In the genomic region with DNA sequence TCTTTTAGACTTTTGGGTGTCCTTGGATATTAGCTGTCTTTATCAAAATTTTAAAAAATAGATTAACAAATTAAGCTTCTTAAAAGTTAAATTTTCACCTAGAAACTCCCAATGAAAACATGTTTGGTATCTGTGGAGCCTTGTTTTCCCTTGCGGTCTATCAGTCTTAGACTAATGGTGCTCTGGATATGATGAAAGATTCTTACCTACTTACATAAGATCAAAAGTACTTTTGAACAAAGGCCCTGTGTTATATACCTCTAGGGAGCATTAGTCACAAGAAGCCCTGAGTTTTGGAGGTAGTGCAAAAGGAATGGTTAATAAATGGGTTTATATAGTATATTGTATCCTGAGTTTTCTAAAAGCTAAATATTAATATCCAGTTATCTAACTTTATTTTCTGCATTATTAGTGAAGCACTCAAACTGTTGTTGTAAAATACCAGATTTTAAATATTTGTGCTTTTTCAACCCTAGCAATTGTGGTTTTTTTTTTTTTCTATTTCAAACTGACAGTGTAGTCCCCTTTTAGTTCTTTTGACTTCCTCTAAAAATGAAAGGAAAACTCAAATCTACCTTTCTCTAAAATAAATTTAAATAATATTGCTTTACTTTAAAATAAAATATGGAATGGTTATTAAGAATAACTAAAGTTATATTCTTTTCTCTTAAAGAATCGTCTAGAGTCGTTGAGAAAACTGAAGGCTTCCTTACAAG, we compare ENCODE assay signal across 13 cellular contexts. TPM values are rescaled to one million over a fixed set of nuclear protein-coding genes. Genes with fewer than 3 reads are reported as not detected.
DNase-seq lines count a peak whose midpoint lies in the region; ATAC-seq and TF ChIP-seq lines count a peak whose summit lies in the region.
"Had no signal": no experiment of that assay in that cellular context is flagged by ENCODE, and none has a peak within 500 bp of the region (broad histone marks: within the 10 kb centered on the region; RNA-seq: fewer than 3 reads in every experiment).

No MANE protein-coding gene starts in this region.

- H3K27ac ChIP-seq in CD4-positive, alpha-beta T cell (ENCODE audit: low read depth, low read length): peak overlapping the region; percentile 47
- H3K27ac ChIP-seq in neutrophil (peak overlapping the region; percentile 31), MM.1S (ENCODE audit: low read length) (no peak overlapping the region)

- H3K27me3 Mint-ChIP-seq in CD4-positive, alpha-beta T cell: no peaks in the 10 kb centered on the region
- H3K27me3 Mint-ChIP-seq in activated naive CD8-positive, alpha-beta T cell treated with anti-CD3 and anti-CD28 coated beads, Interleukin-2, amount 50 U/mL, for 24 hours: no peaks in the 10 kb centered on the region

- H3K27ac Mint-ChIP-seq in CD4-positive, alpha-beta T cell: peak overlapping the region; percentile 89
- peak overlapping the region; percentile 90 for H3K27ac Mint-ChIP-seq in activated naive CD8-positive, alpha-beta T cell treated with anti-CD3 and anti-CD28 coated beads, Interleukin-2, amount 50 U/mL, for 24 hours
- H3K27ac Mint-ChIP-seq: nephron had no signal

- POLR2A ChIA-PET in CD4-positive, alpha-beta T cell (lab: Charles Lee): interaction anchor here (0.6 to 6.6 kb wide), 11 partner anchors 9 to 657 kb away, joined by 3 to 87 read pairs (median 4); a partner anchor contains a TSS

- H4K20me1 ChIP-seq in MM.1S (ENCODE audit: insufficient read depth, low read length): no peaks in the 10 kb centered on the region

- H3K9ac ChIP-seq in MM.1S (ENCODE audit: low read length): no peak overlapping the region

- no peaks in the 10 kb centered on the region for H3K9me2 ChIP-seq in MM.1S (replicated peaks; ENCODE audit: insufficient read depth, low read length)

- peaks cover 52% of the 10 kb centered on the region for H3K4me1 Mint-ChIP-seq in CD4-positive, alpha-beta T cell (ENCODE audit: low read depth)
- peaks cover 62% of the 10 kb centered on the region for H3K4me1 Mint-ChIP-seq in activated naive CD8-positive, alpha-beta T cell treated with anti-CD3 and anti-CD28 coated beads, Interleukin-2, amount 50 U/mL, for 24 hours
- H3K4me1 Mint-ChIP-seq: nephron had no signal

- H3K4me3 Mint-ChIP-seq in CD4-positive, alpha-beta T cell: peak overlapping the region; percentile 78
- H3K4me3 Mint-ChIP-seq in activated naive CD8-positive, alpha-beta T cell treated with anti-CD3 and anti-CD28 coated beads, Interleukin-2, amount 50 U/mL, for 24 hours: peak overlapping the region; percentile 60
- H3K4me3 Mint-ChIP-seq: nephron had no signal

- no peaks in the 10 kb centered on the region for H3K27me3 ChIP-seq in CD4-positive, alpha-beta T cell (ENCODE audit: control insufficient read depth, insufficient read depth, low read length)
- no peaks in the 10 kb centered on the region for H3K27me3 ChIP-seq in neutrophil
- no peaks in the 10 kb centered on the region for H3K27me3 ChIP-seq in MM.1S (replicated peaks; ENCODE audit: insufficient read depth, low read length)
- H3K27me3 ChIP-seq: heart right ventricle had no signal

- H3K4me3 ChIP-seq in Jurkat, Clone E6-1 (ENCODE audit: low read length): no peak overlapping the region
- H3K4me3 ChIP-seq in neutrophil (ENCODE audit: low read depth in 1 of 2, low read length in 1 of 2) (no peak overlapping the region), MM.1S (ENCODE audit: low read length) (no peak overlapping the region)

- H3K36me3 ChIP-seq in neutrophil (peaks cover 7% of the 10 kb centered on the region), MM.1S (replicated peaks; ENCODE audit: insufficient read depth, low read length) (peaks cover 24% of the 10 kb centered on the region)

- CTCF ChIA-PET in CD4-positive, alpha-beta T cell (lab: Charles Lee): interaction anchor here (0.8 to 1.5 kb wide), 3 partner anchors 12 to 68 kb away, joined by 3 to 6 read pairs (median 4); a partner anchor contains a TSS

- H3K9me3 Mint-ChIP-seq in CD4-positive, alpha-beta T cell: no peaks in the 10 kb centered on the region
- no peaks in the 10 kb centered on the region for H3K9me3 Mint-ChIP-seq in activated naive CD8-positive, alpha-beta T cell treated with anti-CD3 and anti-CD28 coated beads, Interleukin-2, amount 50 U/mL, for 24 hours
- H3K9me3 Mint-ChIP-seq: nephron had no signal

- TF ChIP-seq CTCF in CD4-positive, alpha-beta T cell (IDR thresholded peaks at IDR 0.05): no peak
- TF ChIP-seq CTCF in neutrophil (IDR thresholded peaks at IDR 0.05) (no peak), MM.1S (IDR thresholded peaks at IDR 0.05; ENCODE audit: low read length) (no peak)

- intact Hi-C loops in CD4-positive, alpha-beta T cell (cut with DNase I, micrococcal nuclease): loop anchor here (2.0 to 5.0 kb wide), 3 partner anchors 15 to 69 kb away; no protein-coding TSS in a partner anchor

- H3K4me1 ChIP-seq in neutrophil (ENCODE audit: control insufficient read depth in 1 of 2, insufficient read depth in 1 of 2, low read depth in 1 of 2, low read length in 1 of 2): no peaks in the 10 kb centered on the region
- H3K4me1 ChIP-seq in MM.1S (ENCODE audit: low read length): no peaks in the 10 kb centered on the region

- no peaks in the 10 kb centered on the region for H3K36me3 Mint-ChIP-seq in CD4-positive, alpha-beta T cell (ENCODE audit: low read depth)
- H3K36me3 Mint-ChIP-seq in activated naive CD8-positive, alpha-beta T cell treated with anti-CD3 and anti-CD28 coated beads, Interleukin-2, amount 50 U/mL, for 24 hours (ENCODE audit: low read depth): peaks cover 79% of the 10 kb centered on the region

- no peak overlapping the region for H2AFZ ChIP-seq in MM.1S (ENCODE audit: low read length)

- H3F3A ChIP-seq in MM.1S (ENCODE audit: insufficient read depth, low read length): no peaks in the 10 kb centered on the region

- no peak overlapping the region for H3K4me2 ChIP-seq in MM.1S (ENCODE audit: low read depth, low read length)

- H3K79me2 ChIP-seq in MM.1S (ENCODE audit: low read length): no peaks in the 10 kb centered on the region

- DNase-seq in CD4-positive, alpha-beta T cell: no peak
- peak; percentile 37 for DNase-seq in Jurkat, Clone E6-1 (ENCODE audit: low read depth, low spot score)
- no peak for DNase-seq in activated naive CD8-positive, alpha-beta T cell treated with anti-CD3 and anti-CD28 coated beads, Interleukin-2, amount 50 U/mL, for 24 hours
- DNase-seq in glomerular visceral epithelial cell (ENCODE audit: extremely low spot score) (no peak), MM.1S (no peak), NCI-H510A (lab: John Stamatoyannopoulos, UW) (no peak)
- DNase-seq: activated CD4-positive, alpha-beta T cell treated with anti-CD3 and anti-CD28 coated beads, Interleukin-2, amount 50 U/mL, for 4 hours; DMS 273 treated with DMSO at 0.1 percent for 48 hours; heart right ventricle; NCI-H1105 had no signal

- H3K9me3 ChIP-seq in CD4-positive, alpha-beta T cell (ENCODE audit: control insufficient read depth, low read length): no peaks in the 10 kb centered on the region
- H3K9me3 ChIP-seq in neutrophil (no peaks in the 10 kb centered on the region), MM.1S (replicated peaks; ENCODE audit: insufficient read depth, low read length) (no peaks in the 10 kb centered on the region)
- H3K9me3 ChIP-seq: heart right ventricle had no signal

- ATAC-seq in CD4-positive, alpha-beta T cell (ENCODE audit: poor library complexity): peak; percentile 86
- ATAC-seq in activated naive CD8-positive, alpha-beta T cell treated with anti-CD3 and anti-CD28 coated beads, Interleukin-2, amount 50 U/mL, for 24 hours: peak; percentile 82
- no peak for ATAC-seq in GM21825 (IDR thresholded peaks at IDR 0.05; ENCODE audit: unreplicated experiment)

RNA-seq across cellular contexts. Expression of a gene that starts 18.1 kb away (rescaled TPM):
- 1 to 10 TPM; 6.3 to 7.5 TPM for total RNA-seq in CD4-positive, alpha-beta T cell
- 52.8 TPM for polyA plus RNA-seq in Jurkat, Clone E6-1 (2012; ENCODE audit: insufficient read depth, insufficient read length)

RNA-seq across cellular contexts. Expression of a gene that starts 18.2 kb away (rescaled TPM):
- 10 to 100 TPM in 1 of 2 experiments, 1 to 10 TPM in 1; 6.5 to 10.4 TPM for total RNA-seq in CD4-positive, alpha-beta T cell
- 11.7 TPM for polyA plus RNA-seq in Jurkat, Clone E6-1 (2012; ENCODE audit: insufficient read depth, insufficient read length)
